Comparison of ENCODE assay signal across 25 cellular contexts in genomic region chr11:82782825-82783374, GRCh38. TPM values are rescaled to one million over a fixed set of nuclear protein-coding genes. Genes with fewer than 3 reads are reported as not detected.
"Had no signal": no experiment of that assay in that cellular context is flagged by ENCODE, and none has a peak within 500 bp of the region (broad histone marks: within the 10 kb centered on the region; RNA-seq: fewer than 3 reads in every experiment).

No MANE protein-coding gene starts in this region.

- H2AFZ ChIP-seq: PC-9 had no signal

- H3K4me2 ChIP-seq: PC-9 had no signal

- DNase-seq: Karpas-422; KG1; MG63; NCI-H1092 treated with DMSO at 0.1 percent for 48 hours; NCI-H1436; NCI-H187; NCI-H2029; NCI-H2081 treated with DMSO at 0.1 percent for 48 hours; NCI-H2171; NCI-H226; NCI-H446; NCI-H510A; NCI-H524 treated with DMSO at 0.1 percent for 48 hours; NCI-H69; NCI-H774; NK-92 treated with Interleukin-12 subunit alpha and Interleukin-12 subunit beta, amount 100 ng/mL, for 24 hours; PC-9; Peyer's patch; SHP77 treated with DMSO at 0.1 percent for 48 hours had no signal

- H3K4me3 ChIP-seq: MG63, PC-9, Peyer's patch, SJSA1, SK-N-MC had no signal

- H3K9me3 ChIP-seq: Peyer's patch, SJSA1 had no signal

- H3K4me1 ChIP-seq: Peyer's patch, SJSA1 had no signal

- H3K27ac ChIP-seq: PC-9, Peyer's patch, SJSA1, SK-N-MC had no signal

- H3K36me3 ChIP-seq: MG63, Peyer's patch, SJSA1 had no signal

- ATAC-seq: Right ventricle myocardium inferior had no signal

- H3K27me3 ChIP-seq: MG63, Peyer's patch, SJSA1 had no signal

RNA-seq across cellular contexts. Expression of gene FAM181B, which starts 49.2 kb away (rescaled TPM):
- total RNA-seq: HT1080, OCI-LY7, PC-9, RPMI7951 had no signal
